17 cellular contexts compared by ENCODE assay signal in the genomic region with DNA sequence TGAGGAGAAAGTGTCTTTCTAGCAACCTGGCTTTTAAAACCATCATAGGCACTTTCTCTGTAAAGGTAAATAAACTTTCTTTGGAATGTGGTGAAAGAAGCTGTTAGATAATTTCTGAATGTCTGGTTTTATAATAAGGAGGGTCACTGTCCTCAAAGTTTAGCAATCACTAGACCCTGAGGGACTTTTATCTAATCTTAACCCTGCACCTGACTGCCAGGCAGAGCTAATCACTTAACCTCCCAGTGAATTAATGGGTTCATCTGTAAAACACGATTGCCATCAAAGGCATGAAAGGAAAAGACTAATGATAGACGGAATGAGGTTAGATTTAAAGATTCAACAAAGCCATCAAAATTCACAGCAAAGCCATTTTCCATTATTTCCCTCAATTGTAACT.
"Had no signal": no experiment of that assay in that cellular context is flagged by ENCODE, and none has a peak within 500 bp of the region (broad histone marks: within the 10 kb centered on the region; RNA-seq: fewer than 3 reads in every experiment).

No MANE protein-coding gene starts in this region.

- H3K36me3 ChIP-seq: esophagus muscularis mucosa, thyroid gland had no signal

- H3K4me1 ChIP-seq: body of pancreas, esophagus muscularis mucosa, parathyroid adenoma, thyroid gland had no signal

- DNase-seq: activated CD4-positive, alpha-beta T cell treated with anti-CD3 and anti-CD28 coated beads, Interleukin-2, amount 10 ng/mL, durations not matched to agents 7 days and 5 days; activated CD4-positive, CD25-positive, alpha-beta regulatory T cell; activated CD8-positive, alpha-beta memory T cell treated with anti-CD3 and anti-CD28 coated beads, Interleukin-2, amount 50 U/mL, for 48 hours; activated gamma-delta T cell; activated T-cell treated with anti-CD3 and anti-CD28 coated beads, Interleukin-2, amount 50 U/mL, for 72 hours; amniotic stem cell; body of pancreas; left ventricle myocardium superior; mesenchymal stem cell; naive thymus-derived CD8-positive, alpha-beta T cell; thyroid gland had no signal

- H3K27ac ChIP-seq: body of pancreas, esophagus muscularis mucosa, hepatocyte, parathyroid adenoma, thyroid gland had no signal

- FAIRE-seq: colon, endometrium had no signal

- H3K27me3 ChIP-seq: body of pancreas, esophagus muscularis mucosa, hepatocyte, thyroid gland had no signal

- ATAC-seq: activated T-cell treated with anti-CD3 and anti-CD28 coated beads, Interleukin-2, amount 50 U/mL, for 72 hours; body of pancreas; left ventricle myocardium superior; naive thymus-derived CD8-positive, alpha-beta T cell; stimulated activated memory B cell treated with anti-CD40 and anti-IgM and Interleukin-4, amounts not matched to agents 10 μg/mL and 1 μg/mL and 100 μg/mL, for 72 hours had no signal

- H3K4me3 ChIP-seq: body of pancreas, esophagus muscularis mucosa, hepatocyte, thyroid gland had no signal

- H3K9me3 ChIP-seq: body of pancreas, esophagus muscularis mucosa, thyroid gland had no signal

- H3K9ac ChIP-seq: parathyroid adenoma had no signal
